In genomic region chr12:55724226-55724939, GRCh38 we compare ENCODE assay signal across 8 cellular contexts. TPM values are rescaled to one million over a fixed set of nuclear protein-coding genes. Genes with fewer than 3 reads are reported as not detected.
A peak's percentile ranks its signal among the peaks of the same experiment; 100 is the strongest.
DNase-seq lines count a peak whose midpoint lies in the region; ATAC-seq, FAIRE-seq and TF ChIP-seq lines count a peak whose summit lies in the region.

No MANE protein-coding gene starts in this region.

- no peak for FAIRE-seq in A549 (lab: Jason Lieb, UNC)

- no peak for TF ChIP-seq POLR2A in A549 (IDR thresholded peaks at IDR 0.05; ENCODE audit: low read length)

- H3K4me2 ChIP-seq in A549: no peak overlapping the region

- peak overlapping the region in 3 of 5 donors; percentile 16 to 41 (median 28) for H3K9ac ChIP-seq in subcutaneous abdominal adipose tissue (ENCODE audit: low read length in 5 of 5)

- H3K27me3 ChIP-seq in effector memory CD4-positive, alpha-beta T cell (replicated peaks; ENCODE audit: control insufficient read depth, insufficient read depth, low read length, poor library complexity, severe bottlenecking): no peaks in the 10 kb centered on the region
- H3K27me3 ChIP-seq in subcutaneous abdominal adipose tissue (ENCODE audit: control insufficient read depth in 5 of 5, insufficient read depth in 4 of 5, low read length in 5 of 5): no peaks in the 10 kb centered on the region

- TF ChIP-seq RAD21 in A549 (conservative IDR thresholded peaks at IDR 0.05 in 1 of 2, IDR thresholded peaks at IDR 0.05 in 1 of 2): peak; percentile 50 to 79; a peak in 4 of 5 replicates

- peak; percentile 70 to 82 for DNase-seq in A549 (ENCODE audit: low read depth in 1 of 2, low spot score in 1 of 2)
- DNase-seq in NCI-H345 (lab: John Stamatoyannopoulos, UW): peak; percentile 39
- peak; percentile 82 for DNase-seq in activated CD4-positive, alpha-beta T cell treated with anti-CD3 and anti-CD28 coated beads for 48 hours
- DNase-seq in effector memory CD4-positive, alpha-beta T cell: peak; percentile 34 to 48 (median 40)
- DNase-seq in mucosa of descending colon: peak; percentile 78 to 89 (median 84)
- DNase-seq in DMS153 treated with DMSO at 0.1 percent for 48 hours (lab: John Stamatoyannopoulos, UW; ENCODE audit: unreplicated experiment): no peak

- CTCF ChIA-PET in A549 (lab: Yijun Ruan, JAX): interaction anchor here (0.7 to 12.3 kb wide), 10 partner anchors 8 to 465 kb away, joined by 3 to 139 read pairs (median 5); partner anchors contain the start of genes BLOC1S1, GDF11 and SMARCC2

- H3K4me3 ChIP-seq in A549 (no peak overlapping the region), mucosa of descending colon (no peak overlapping the region), subcutaneous abdominal adipose tissue (ENCODE audit: low read depth in 1 of 5, low read length in 5 of 5) (peak overlapping the region in 3 of 5 donors; percentile 8 to 29 (median 23))
- no peak overlapping the region for H3K4me3 ChIP-seq in effector memory CD4-positive, alpha-beta T cell (ENCODE audit: insufficient read depth, low read depth, low read length, poor library complexity, severe bottlenecking)

- H3K4me1 ChIP-seq in A549 (peaks cover 53% of the 10 kb centered on the region), mucosa of descending colon (ENCODE audit: low read depth) (peaks cover 62% of the 10 kb centered on the region), subcutaneous abdominal adipose tissue (ENCODE audit: control insufficient read depth in 5 of 5, insufficient read depth in 5 of 5, low read length in 5 of 5) (peaks cover 19 to 89% (median 84%) of the 10 kb centered on the region in 5 donors)
- peaks cover 18% of the 10 kb centered on the region for H3K4me1 ChIP-seq in effector memory CD4-positive, alpha-beta T cell (ENCODE audit: control insufficient read depth, insufficient read depth, low read length, poor library complexity, severe bottlenecking)

- TF ChIP-seq CTCF in A549 (IDR thresholded peaks at IDR 0.05): peak; percentile 58
- peak; percentile 34 for TF ChIP-seq CTCF in mucosa of descending colon (IDR thresholded peaks at IDR 0.05)

- intact Hi-C loops in mucosa of descending colon (cut with DNase I, micrococcal nuclease): no loop called here

- H3K36me3 ChIP-seq in effector memory CD4-positive, alpha-beta T cell (ENCODE audit: control insufficient read depth, insufficient read depth, low read length): peaks cover 10% of the 10 kb centered on the region
- H3K36me3 ChIP-seq in mucosa of descending colon (ENCODE audit: low read depth) (no peaks in the 10 kb centered on the region), subcutaneous abdominal adipose tissue (ENCODE audit: control insufficient read depth in 5 of 5, insufficient read depth in 5 of 5, low read length in 5 of 5) (peaks cover 0 to 52% (median 36%) of the 10 kb centered on the region in 5 donors)

- no peaks in the 10 kb centered on the region for H3K9me3 ChIP-seq in A549
- H3K9me3 ChIP-seq in effector memory CD4-positive, alpha-beta T cell (ENCODE audit: control insufficient read depth, low read length): no peaks in the 10 kb centered on the region
- no peaks in the 10 kb centered on the region for H3K9me3 ChIP-seq in mucosa of descending colon
- H3K9me3 ChIP-seq in subcutaneous abdominal adipose tissue (ENCODE audit: control insufficient read depth in 5 of 5, low read length in 5 of 5): no peaks in the 10 kb centered on the region

- no peak for TF ChIP-seq EP300 in A549 (IDR thresholded peaks at IDR 0.05)

- H3K27ac ChIP-seq in A549: peak overlapping the region in 1 of 2 experiments; percentile 44; a peak in 2 of 6 replicates
- no peak overlapping the region for H3K27ac ChIP-seq in effector memory CD4-positive, alpha-beta T cell (ENCODE audit: insufficient read depth, low read length, poor library complexity, severe bottlenecking)
- H3K27ac ChIP-seq in subcutaneous abdominal adipose tissue (ENCODE audit: low read depth, low read length): peak overlapping the region; percentile 100

- POLR2A ChIA-PET in A549 (lab: Yijun Ruan, JAX): interaction anchor here (1.0 to 1.4 kb wide), 4 partner anchors 8 to 105 kb away, joined by 4 to 7 read pairs (median 4); partner anchors contain the start of genes BLOC1S1 and DNAJC14

- peak in 1 of 2 experiments; percentile 43; a peak in 3 of 6 replicates for ATAC-seq in A549
- ATAC-seq in GM18867 (IDR thresholded peaks at IDR 0.05; ENCODE audit: unreplicated experiment): peak; percentile 31
- no peak for ATAC-seq in mucosa of descending colon

- 51% methylated on average over 9 of the region's 11 CpGs for WGBS in A549 (ENCODE audit: missing lambda C conversion rate)

TF ChIP-seq in A549, 52 proteins besides CTCF, POLR2A, EP300 and RAD21:
- TF ChIP-seq SMC3 (IDR thresholded peaks at IDR 0.05) (peak; percentile 52; the same call in 2 of the 3 replicates), POLR2AphosphoS2 (conservative IDR thresholded peaks at IDR 0.05; ENCODE audit: low read length) (peak; percentile 78; the same call in 1 of the 2 replicates), MAX (IDR thresholded peaks at IDR 0.05) (0 out of 2 replicates have a peak, but pooled peaks have one; percentile 22), GATA3 (IDR thresholded peaks at IDR 0.05; ENCODE audit: borderline replicate concordance) (no peak), HOXA7 (CRISPR knock-in tag; IDR thresholded peaks at IDR 0.05) (0 out of 2 replicates have a peak, but pooled peaks have one; percentile 39)

RNA-seq across cellular contexts. Expression of gene RDH5, which starts 4.2 kb away (rescaled TPM):
- polyA plus RNA-seq in A549 (2011; rRNA removed): 8.1 and 9.1 TPM in 2 replicates
- 7.8 and 8.3 TPM in 2 replicates for polyA plus RNA-seq in A549 (2012; cell fraction: cytosol; rRNA removed)
- 28.7 and 33.2 TPM in 2 replicates for polyA plus RNA-seq in A549 (2012; cell fraction: nucleus; rRNA removed)
- 3.4 to 5.4 TPM (median 4.1 TPM) in 3 replicates for polyA plus RNA-seq in A549 (2017; fragmentation: RNase III; extraction: RNeasy Plus Mini Kit Qiagen cat#74134 plus additional on column Dnase treatment)
- 7.1 and 7.8 TPM in 2 replicates for polyA minus RNA-seq in A549 (2011; rRNA and poly(A)+ RNA removed)
- 10 to 100 TPM; 21.5 to 48.1 (median 35.8) TPM for total RNA-seq in mucosa of descending colon

RNA-seq across cellular contexts. Expression of gene CD63, which starts 4.4 kb away (rescaled TPM):
- polyA plus RNA-seq in A549 (2011; rRNA removed) (512 and 724 TPM in 2 replicates), A549 (2017; fragmentation: RNase III; extraction: RNeasy Plus Mini Kit Qiagen cat#74134 plus additional on column Dnase treatment) (493 to 547 TPM (median 530 TPM) in 3 replicates)
- polyA plus RNA-seq in A549 (2012; cell fraction: cytosol; rRNA removed): 639 and 645 TPM in 2 replicates
- polyA plus RNA-seq in A549 (2012; cell fraction: nucleus; rRNA removed): 264 and 317 TPM in 2 replicates
- 238 and 252 TPM in 2 replicates for polyA minus RNA-seq in A549 (2011; rRNA and poly(A)+ RNA removed)
- 1,000 to 10,000 TPM in 2 of 3 donors, 100 to 1,000 TPM in 1; 992 to 1,177 (median 1,016) TPM for total RNA-seq in mucosa of descending colon

RNA-seq across cellular contexts. Expression of gene BLOC1S1, which starts 8.5 kb away (rescaled TPM):
- polyA plus RNA-seq in A549 (2011; rRNA removed) (112 and 115 TPM in 2 replicates), A549 (2017; fragmentation: RNase III; extraction: RNeasy Plus Mini Kit Qiagen cat#74134 plus additional on column Dnase treatment) (129 to 138 TPM (median 134 TPM) in 3 replicates)
- polyA plus RNA-seq in A549 (2012; cell fraction: cytosol; rRNA removed): 261 and 312 TPM in 2 replicates
- polyA plus RNA-seq in A549 (2012; cell fraction: nucleus; rRNA removed): 103 and 115 TPM in 2 replicates
- 45.1 and 64.8 TPM in 2 replicates for polyA minus RNA-seq in A549 (2011; rRNA and poly(A)+ RNA removed)
- 100 to 1,000 TPM; 201 to 285 (median 241) TPM for total RNA-seq in mucosa of descending colon

RNA-seq across cellular contexts. Expression of gene ITGA7, which starts 16.7 kb away (rescaled TPM):
- polyA plus RNA-seq in A549 (2011; rRNA removed) (1.1 and 1.4 TPM in 2 replicates), A549 (2017; fragmentation: RNase III; extraction: RNeasy Plus Mini Kit Qiagen cat#74134 plus additional on column Dnase treatment) (1.7 to 2.0 TPM (median 1.9 TPM) in 3 replicates)
- polyA plus RNA-seq in A549 (2012; cell fraction: cytosol; rRNA removed): 0.66 and 1.2 TPM in 2 replicates
- polyA plus RNA-seq in A549 (2012; cell fraction: nucleus; rRNA removed): 7.3 and 8.5 TPM in 2 replicates
- polyA minus RNA-seq in A549 (2011; rRNA and poly(A)+ RNA removed): 1.5 and 2.8 TPM in 2 replicates
- total RNA-seq in mucosa of descending colon: 100 to 1,000 TPM in 1 of 3 donors, 10 to 100 TPM in 2; 16.5 to 449 (median 46.0) TPM

RNA-seq across cellular contexts. Expression of gene GDF11, which starts 18.5 kb away (rescaled TPM):
- polyA plus RNA-seq in A549 (2011; rRNA removed) (1.2 and 1.4 TPM in 2 replicates), A549 (2017; fragmentation: RNase III; extraction: RNeasy Plus Mini Kit Qiagen cat#74134 plus additional on column Dnase treatment) (2.8 to 3.6 TPM (median 3.1 TPM) in 3 replicates)
- polyA plus RNA-seq in A549 (2012; cell fraction: cytosol; rRNA removed): 4.5 and 5.5 TPM in 2 replicates
- polyA plus RNA-seq in A549 (2012; cell fraction: nucleus; rRNA removed): 3.1 and 4.5 TPM in 2 replicates
- 3.1 and 3.3 TPM in 2 replicates for polyA minus RNA-seq in A549 (2011; rRNA and poly(A)+ RNA removed)
- 10 to 100 TPM in 1 of 3 donors, 1 to 10 TPM in 2; 1.0 to 13.8 (median 2.8) TPM for total RNA-seq in mucosa of descending colon

Comparison
In these comparisons a context has a peak if more than half of its experiments do, and no peak if none do; other contexts are left out.
1. H3K4me3 ChIP-seq: peak in subcutaneous abdominal adipose tissue (3 of 5); none in A549 (single experiment), effector memory CD4-positive, alpha-beta T cell (single experiment) and mucosa of descending colon (single experiment).